ENCODE assay signal across 23 cellular contexts in genomic region chr11:30889116-30889765, GRCh38.
DNase-seq lines count a peak whose midpoint lies in the region; ATAC-seq and TF ChIP-seq lines count a peak whose summit lies in the region.
"Had no signal": no experiment of that assay in that cellular context is flagged by ENCODE, and none has a peak within 500 bp of the region (broad histone marks: within the 10 kb centered on the region; RNA-seq: fewer than 3 reads in every experiment).

No MANE protein-coding gene starts in this region.

- no peak overlapping the region for H2AFZ ChIP-seq in PC-3 (ENCODE audit: low read length)

- BruUV-seq in PC-3 (replicated peaks; lab: Mats Ljungman, UMichigan) = no TSS peak

- no peaks in the 10 kb centered on the region for H3K4me1 ChIP-seq in PC-3 (ENCODE audit: insufficient read depth, low read length)
- H3K4me1 ChIP-seq: thyroid gland had no signal

- no peak overlapping the region for H3K4me3 Mint-ChIP-seq in activated CD4-positive, alpha-beta T cell treated with anti-CD3 and anti-CD28 coated beads for 36 hours
- H3K4me3 Mint-ChIP-seq: activated CD8-positive, alpha-beta memory T cell treated with anti-CD3 and anti-CD28 coated beads, Interleukin-2, amount 10 ng/mL, durations not matched to agents 7 days and 5 days; activated naive CD8-positive, alpha-beta T cell treated with anti-CD3 and anti-CD28 coated beads, Interleukin-2, amount 10 ng/mL, durations not matched to agents 7 days and 5 days; activated T-helper 1 cell treated with anti-CD3 and anti-CD28 coated beads, Interleukin-12 subunit alpha, Interleukin-12 subunit beta, Interleukin-2, Interleukin-4 antibody, amounts not matched to agents 30 ng/mL and 10 ng/mL and 1 ng/mL, durations not matched to agents 14 hours and 24 hours and 36 hours; CD8-positive, alpha-beta T cell had no signal

- H3K9me3 Mint-ChIP-seq in activated CD4-positive, alpha-beta T cell treated with anti-CD3 and anti-CD28 coated beads for 36 hours (ENCODE audit: low read depth) = no peaks in the 10 kb centered on the region
- H3K9me3 Mint-ChIP-seq: activated naive CD8-positive, alpha-beta T cell treated with anti-CD3 and anti-CD28 coated beads, Interleukin-2, amount 10 ng/mL, durations not matched to agents 7 days and 5 days; activated T-helper 1 cell treated with anti-CD3 and anti-CD28 coated beads, Interleukin-12 subunit alpha, Interleukin-12 subunit beta, Interleukin-2, Interleukin-4 antibody, amounts not matched to agents 30 ng/mL and 10 ng/mL and 1 ng/mL, durations not matched to agents 14 hours and 24 hours and 36 hours; CD8-positive, alpha-beta T cell had no signal

- peak; percentile 7 for DNase-seq in Caki2 (ENCODE audit: low read depth)
- peak; percentile 3 for DNase-seq in PC-3
- peak; percentile 22 for DNase-seq in fibroblast of pulmonary artery (ENCODE audit: low read depth)
- DNase-seq in non-pigmented ciliary epithelial cell (ENCODE audit: low read depth) = peak; percentile 47
- no peak for DNase-seq in activated CD4-positive, alpha-beta T cell treated with anti-CD3 and anti-CD28 coated beads for 48 hours
- DNase-seq in activated CD4-positive, alpha-beta T cell treated with anti-CD3 and anti-CD28 coated beads for 36 hours = no peak
- DNase-seq in NCI-H524 (lab: John Stamatoyannopoulos, UW) = no peak
- DNase-seq in activated gamma-delta T cell treated with Interleukin-2 at 50 U/mL for 16 hours = no peak
- DNase-seq: activated CD8-positive, alpha-beta memory T cell treated with anti-CD3 and anti-CD28 coated beads, Interleukin-2, amount 10 ng/mL, durations not matched to agents 7 days and 5 days; activated naive CD8-positive, alpha-beta T cell treated with anti-CD3 and anti-CD28 coated beads, Interleukin-2, amount 10 ng/mL, durations not matched to agents 7 days and 5 days; CD8-positive, alpha-beta T cell; dermis blood vessel endothelial cell; DND-41; foreskin fibroblast; HCEC 1CT; NCI-H774; stimulated activated CD4-positive, alpha-beta T cell treated with anti-CD3 and anti-CD28 coated beads, Interleukin-2, amount 100 ng/mL, for 48 hours; stimulated activated naive CD8-positive, alpha-beta T cell treated with anti-CD3 and anti-CD28 coated beads, Interleukin-15, Interleukin-2, amounts not matched to agents 100 U/mL and 50 U/mL, for 24 hours; SW 1271; thyroid gland had no signal

- no peak overlapping the region for H3K9ac ChIP-seq in PC-3 (ENCODE audit: low read length)

- TF ChIP-seq CTCF in PC-3 (conservative IDR thresholded peaks at IDR 0.05; ENCODE audit: low read depth, low read length) (no peak), fibroblast of pulmonary artery (IDR thresholded peaks at IDR 0.05; ENCODE audit: low read length, missing control alignments) (no peak)

- H3K4me3 ChIP-seq in PC-3 (ENCODE audit: low read length) (no peak overlapping the region), fibroblast of pulmonary artery (replicated peaks; ENCODE audit: low read depth, low read length) (no peak overlapping the region)
- H3K4me3 ChIP-seq: skin epidermis, thyroid gland had no signal

- H3K36me3 ChIP-seq in PC-3 (ENCODE audit: low read depth, low read length) = no peaks in the 10 kb centered on the region
- H3K36me3 ChIP-seq: thyroid gland had no signal

- H3K27me3 Mint-ChIP-seq in activated CD4-positive, alpha-beta T cell treated with anti-CD3 and anti-CD28 coated beads for 36 hours = no peaks in the 10 kb centered on the region
- H3K27me3 Mint-ChIP-seq: activated CD8-positive, alpha-beta memory T cell treated with anti-CD3 and anti-CD28 coated beads, Interleukin-2, amount 10 ng/mL, durations not matched to agents 7 days and 5 days had no signal

- H3K27me3 ChIP-seq in PC-3 (ENCODE audit: low read length) = peaks cover 5% of the 10 kb centered on the region; the same call in 1 of the 2 replicates
- H3K27me3 ChIP-seq: thyroid gland had no signal

- no peaks in the 10 kb centered on the region for H4K20me1 ChIP-seq in PC-3 (ENCODE audit: low read length)

- in situ Hi-C loops in Caki2 (cut with HindIII; ENCODE audit: low pct_unique_long_range_greater_than_20kb, low sequenced_read_pairs) = no loop called here

- H3K4me1 Mint-ChIP-seq in activated CD4-positive, alpha-beta T cell treated with anti-CD3 and anti-CD28 coated beads for 36 hours = no peaks in the 10 kb centered on the region
- H3K4me1 Mint-ChIP-seq: activated CD8-positive, alpha-beta memory T cell treated with anti-CD3 and anti-CD28 coated beads, Interleukin-2, amount 10 ng/mL, durations not matched to agents 7 days and 5 days; activated naive CD8-positive, alpha-beta T cell treated with anti-CD3 and anti-CD28 coated beads, Interleukin-2, amount 10 ng/mL, durations not matched to agents 7 days and 5 days had no signal

- no peak overlapping the region for H3K4me2 ChIP-seq in PC-3 (ENCODE audit: low read length)

- no peaks in the 10 kb centered on the region for H3K36me3 Mint-ChIP-seq in activated CD4-positive, alpha-beta T cell treated with anti-CD3 and anti-CD28 coated beads for 36 hours (ENCODE audit: low read depth)
- H3K36me3 Mint-ChIP-seq: activated CD8-positive, alpha-beta memory T cell treated with anti-CD3 and anti-CD28 coated beads, Interleukin-2, amount 10 ng/mL, durations not matched to agents 7 days and 5 days; activated naive CD8-positive, alpha-beta T cell treated with anti-CD3 and anti-CD28 coated beads, Interleukin-2, amount 10 ng/mL, durations not matched to agents 7 days and 5 days; CD8-positive, alpha-beta T cell had no signal

- H3F3A ChIP-seq in PC-3 (ENCODE audit: low read length, unreplicated experiment) = no peaks in the 10 kb centered on the region

- intact Hi-C loops in PC-3 (cut with micrococcal nuclease) = no loop called here
- intact Hi-C loops in activated CD4-positive, alpha-beta T cell treated with anti-CD3 and anti-CD28 coated beads for 36 hours (cut with DNase I, micrococcal nuclease) = no loop called here

- no peaks in the 10 kb centered on the region for H3K79me2 ChIP-seq in PC-3 (ENCODE audit: low read length)

- CTCF ChIA-PET in PC-3 (lab: Charles Lee) = no interaction called here
- CTCF ChIA-PET in activated CD4-positive, alpha-beta T cell treated with anti-CD3 and anti-CD28 coated beads for 36 hours (lab: Charles Lee) = no interaction called here

- no peak overlapping the region for H3K27ac ChIP-seq in PC-3 (ENCODE audit: low read length)
- H3K27ac ChIP-seq: skin epidermis, thyroid gland had no signal

- POLR2A ChIA-PET in PC-3 (lab: Charles Lee; ENCODE audit: unreplicated experiment) = no interaction called here
- POLR2A ChIA-PET in activated CD4-positive, alpha-beta T cell treated with anti-CD3 and anti-CD28 coated beads for 36 hours (lab: Charles Lee) = interaction anchor here (0.6 kb wide), 1 partner anchor 14 kb away, joined by 3 read pairs; no protein-coding TSS in a partner anchor

- H3K27ac Mint-ChIP-seq in activated CD4-positive, alpha-beta T cell treated with anti-CD3 and anti-CD28 coated beads for 36 hours = no peak overlapping the region
- H3K27ac Mint-ChIP-seq: activated CD8-positive, alpha-beta memory T cell treated with anti-CD3 and anti-CD28 coated beads, Interleukin-2, amount 10 ng/mL, durations not matched to agents 7 days and 5 days; activated naive CD8-positive, alpha-beta T cell treated with anti-CD3 and anti-CD28 coated beads, Interleukin-2, amount 10 ng/mL, durations not matched to agents 7 days and 5 days; activated T-helper 1 cell treated with anti-CD3 and anti-CD28 coated beads, Interleukin-12 subunit alpha, Interleukin-12 subunit beta, Interleukin-2, Interleukin-4 antibody, amounts not matched to agents 30 ng/mL and 10 ng/mL and 1 ng/mL, durations not matched to agents 14 hours and 24 hours and 36 hours; CD8-positive, alpha-beta T cell had no signal

- no peak for ATAC-seq in PC-3
- ATAC-seq in activated CD4-positive, alpha-beta T cell treated with anti-CD3 and anti-CD28 coated beads for 36 hours = no peak
- ATAC-seq: activated CD8-positive, alpha-beta memory T cell treated with anti-CD3 and anti-CD28 coated beads, Interleukin-2, amount 10 ng/mL, durations not matched to agents 7 days and 5 days; CD8-positive, alpha-beta T cell; Right ventricle myocardium inferior; stimulated activated naive CD8-positive, alpha-beta T cell treated with anti-CD3 and anti-CD28 coated beads, Interleukin-15, Interleukin-2, amounts not matched to agents 100 U/mL and 50 U/mL, for 24 hours had no signal

- H3K9me2 ChIP-seq in PC-3 (replicated peaks; ENCODE audit: low read length) = no peaks in the 10 kb centered on the region

- H3K9me3 ChIP-seq in PC-3 (ENCODE audit: low read length) = no peaks in the 10 kb centered on the region
- H3K9me3 ChIP-seq: thyroid gland had no signal

Comparison
In these comparisons a context has a peak if more than half of its experiments do, and no peak if none do; other contexts are left out.
1. DNase-seq: peak in Caki2 (single experiment), PC-3 (single experiment), fibroblast of pulmonary artery (single experiment) and non-pigmented ciliary epithelial cell (single experiment); none in activated CD4-positive, alpha-beta T cell treated with anti-CD3 and anti-CD28 coated beads for 48 hours (single experiment), activated CD4-positive, alpha-beta T cell treated with anti-CD3 and anti-CD28 coated beads for 36 hours (single experiment), NCI-H524 (0 of 2) and activated gamma-delta T cell treated with Interleukin-2 at 50 U/mL for 16 hours (single experiment).